Comparison of ENCODE assay signal across 14 cellular contexts in genomic region chr6:87196275-87196842, GRCh38. TPM values are rescaled to one million over a fixed set of nuclear protein-coding genes. Genes with fewer than 3 reads are reported as not detected.
A peak's percentile ranks its signal among the peaks of the same experiment; 100 is the strongest.
DNase-seq lines count a peak whose midpoint lies in the region; ATAC-seq and TF ChIP-seq lines count a peak whose summit lies in the region.
"Had no signal": no experiment of that assay in that cellular context is flagged by ENCODE, and none has a peak within 500 bp of the region (broad histone marks: within the 10 kb centered on the region; RNA-seq: fewer than 3 reads in every experiment).

No MANE protein-coding gene starts in this region.

- peaks cover 90% of the 10 kb centered on the region for H3K79me2 ChIP-seq in PC-3 (ENCODE audit: low read length)

- no peaks in the 10 kb centered on the region for H3F3A ChIP-seq in PC-3 (ENCODE audit: low read length, unreplicated experiment)

- BruUV-seq in PC-3 (replicated peaks; lab: Mats Ljungman, UMichigan) = no TSS peak

- no peaks in the 10 kb centered on the region for H3K9me2 ChIP-seq in PC-3 (replicated peaks; ENCODE audit: low read length)

- no peak overlapping the region for H3K4me2 ChIP-seq in PC-3 (ENCODE audit: low read length)

- H3K36me3 Mint-ChIP-seq in activated naive CD4-positive, alpha-beta T cell treated with anti-CD3 and anti-CD28 coated beads, Interleukin-2, amount 50 U/mL, for 24 hours = peaks cover 16% of the 10 kb centered on the region
- peaks cover 6% of the 10 kb centered on the region for H3K36me3 Mint-ChIP-seq in activated naive CD4-positive, alpha-beta T cell treated with anti-CD3 and anti-CD28 coated beads, Interleukin-2, amount 10 ng/mL, durations not matched to agents 7 days and 5 days

- H3K4me1 ChIP-seq in PC-3 (ENCODE audit: insufficient read depth, low read length) = 0 out of 2 replicates have a peak, but pooled peaks cover 4% of the 10 kb centered on the region
- H3K4me1 ChIP-seq: SJSA1, uterus had no signal

- H3K9me3 Mint-ChIP-seq in activated naive CD4-positive, alpha-beta T cell treated with anti-CD3 and anti-CD28 coated beads, Interleukin-2, amount 50 U/mL, for 24 hours = no peaks in the 10 kb centered on the region
- no peaks in the 10 kb centered on the region for H3K9me3 Mint-ChIP-seq in activated naive CD4-positive, alpha-beta T cell treated with anti-CD3 and anti-CD28 coated beads, Interleukin-2, amount 10 ng/mL, durations not matched to agents 7 days and 5 days
- no peaks in the 10 kb centered on the region for H3K9me3 Mint-ChIP-seq in stimulated activated naive CD8-positive, alpha-beta T cell treated with anti-CD3 and anti-CD28 coated beads, Interleukin-15, amount 100 ng/mL, for 72 hours
- H3K9me3 Mint-ChIP-seq: stimulated activated memory B cell treated with anti-CD40 and anti-IgM and Interleukin-4, amounts not matched to agents 10 μg/mL and 1 μg/mL and 100 μg/mL, for 72 hours had no signal

- H3K27me3 ChIP-seq in PC-3 (ENCODE audit: low read length) (no peaks in the 10 kb centered on the region), brain microvascular endothelial cell (replicated peaks) (no peaks in the 10 kb centered on the region)
- H3K27me3 ChIP-seq: ovary, SJSA1, uterus had no signal

- no peak overlapping the region for H3K4me3 ChIP-seq in PC-3 (ENCODE audit: low read length)
- H3K4me3 ChIP-seq in brain microvascular endothelial cell (ENCODE audit: low read depth, low read length) = no peak overlapping the region
- H3K4me3 ChIP-seq in lower leg skin (ENCODE audit: low read depth, poor library complexity, severe bottlenecking) = no peak overlapping the region
- H3K4me3 ChIP-seq: ovary, SJSA1, uterus had no signal

- CTCF ChIA-PET in activated naive CD4-positive, alpha-beta T cell treated with anti-CD3 and anti-CD28 coated beads, Interleukin-2, amount 10 ng/mL, durations not matched to agents 7 days and 5 days (lab: Charles Lee) = no interaction called here
- CTCF ChIA-PET in PC-3 (lab: Charles Lee) (no interaction called here), HEK293T (lab: Yijun Ruan, JAX) (interaction anchor here (0.7 kb wide), 1 partner anchor 518 kb away, joined by 5 read pairs; no protein-coding TSS in a partner anchor)

- no peaks in the 10 kb centered on the region for H3K27me3 Mint-ChIP-seq in activated naive CD4-positive, alpha-beta T cell treated with anti-CD3 and anti-CD28 coated beads, Interleukin-2, amount 50 U/mL, for 24 hours
- H3K27me3 Mint-ChIP-seq in activated naive CD4-positive, alpha-beta T cell treated with anti-CD3 and anti-CD28 coated beads, Interleukin-2, amount 10 ng/mL, durations not matched to agents 7 days and 5 days = no peaks in the 10 kb centered on the region
- H3K27me3 Mint-ChIP-seq in stimulated activated naive CD8-positive, alpha-beta T cell treated with anti-CD3 and anti-CD28 coated beads, Interleukin-15, amount 100 ng/mL, for 72 hours = no peaks in the 10 kb centered on the region
- H3K27me3 Mint-ChIP-seq: stimulated activated memory B cell treated with anti-CD40 and anti-IgM and Interleukin-4, amounts not matched to agents 10 μg/mL and 1 μg/mL and 100 μg/mL, for 72 hours had no signal

- no peaks in the 10 kb centered on the region for H3K36me3 ChIP-seq in PC-3 (ENCODE audit: low read depth, low read length)
- no peaks in the 10 kb centered on the region for H3K36me3 ChIP-seq in brain microvascular endothelial cell (replicated peaks)
- H3K36me3 ChIP-seq: ovary, SJSA1, uterus had no signal

- 0 out of 2 replicates have a peak overlapping the region, but pooled peaks have one; percentile 5 for H3K27ac ChIP-seq in PC-3 (ENCODE audit: low read length)
- no peak overlapping the region for H3K27ac ChIP-seq in brain microvascular endothelial cell
- H3K27ac ChIP-seq: ovary, SJSA1, uterus had no signal

- no peak overlapping the region for H2AFZ ChIP-seq in PC-3 (ENCODE audit: low read length)

- POLR2A ChIA-PET in PC-3 (lab: Charles Lee; ENCODE audit: unreplicated experiment) = no interaction called here
- POLR2A ChIA-PET in HEK293T (lab: Yijun Ruan, JAX) = no interaction called here

- no peak for TF ChIP-seq POLR2A in lower leg skin (IDR thresholded peaks at IDR 0.05)

- no peak overlapping the region for H3K9ac ChIP-seq in PC-3 (ENCODE audit: low read length)

- peak; percentile 63 for ATAC-seq in PC-3
- ATAC-seq in stimulated activated naive CD8-positive, alpha-beta T cell treated with anti-CD3 and anti-CD28 coated beads, Interleukin-15, amount 100 ng/mL, for 72 hours = peak; percentile 67
- ATAC-seq: stimulated activated memory B cell treated with anti-CD40 and anti-IgM and Interleukin-4, amounts not matched to agents 10 μg/mL and 1 μg/mL and 100 μg/mL, for 72 hours had no signal

- peak overlapping the region; percentile 82 for H3K27ac Mint-ChIP-seq in activated naive CD4-positive, alpha-beta T cell treated with anti-CD3 and anti-CD28 coated beads, Interleukin-2, amount 50 U/mL, for 24 hours
- no peak overlapping the region for H3K27ac Mint-ChIP-seq in activated naive CD4-positive, alpha-beta T cell treated with anti-CD3 and anti-CD28 coated beads, Interleukin-2, amount 10 ng/mL, durations not matched to agents 7 days and 5 days
- H3K27ac Mint-ChIP-seq in stimulated activated naive CD8-positive, alpha-beta T cell treated with anti-CD3 and anti-CD28 coated beads, Interleukin-15, amount 100 ng/mL, for 72 hours = no peak overlapping the region
- H3K27ac Mint-ChIP-seq: stimulated activated memory B cell treated with anti-CD40 and anti-IgM and Interleukin-4, amounts not matched to agents 10 μg/mL and 1 μg/mL and 100 μg/mL, for 72 hours had no signal

- no peaks in the 10 kb centered on the region for H3K9me3 ChIP-seq in PC-3 (ENCODE audit: low read length)
- H3K9me3 ChIP-seq: ovary, SJSA1, uterus had no signal

- DNase-seq in activated naive CD4-positive, alpha-beta T cell treated with anti-CD3 and anti-CD28 coated beads, Interleukin-2, amount 10 ng/mL, durations not matched to agents 7 days and 5 days = no peak
- peak; percentile 27 for DNase-seq in PC-3
- peak; percentile 7 for DNase-seq in brain microvascular endothelial cell
- no peak for DNase-seq in stimulated activated naive CD8-positive, alpha-beta T cell treated with anti-CD3 and anti-CD28 coated beads, Interleukin-15, amount 100 ng/mL, for 72 hours
- no peak for DNase-seq in lower leg skin (ENCODE audit: low spot score in 2 of 2)
- no peak for DNase-seq in HEK293T (ENCODE audit: extremely low spot score)
- DNase-seq in C1 segment of cervical spinal cord (lab: John Stamatoyannopoulos, UW) = no peak
- DNase-seq: effector CD8-positive, alpha-beta T cell; NCI-H187; ovary; uterus had no signal

- in situ Hi-C loops in brain microvascular endothelial cell (cut with HindIII; ENCODE audit: low pct_ligation_motif_present, low sequenced_read_pairs) = no loop called here

- intact Hi-C loops in PC-3 (cut with micrococcal nuclease) (no loop called here), lower leg skin (cut with DNase I; ENCODE audit: low total_unique reads) (no loop called here)

- WGBS in lower leg skin, 2 donors = 98 to 100% methylated on average over 1 of the region's 1 CpG

- TF ChIP-seq CTCF in PC-3 (conservative IDR thresholded peaks at IDR 0.05; ENCODE audit: low read depth, low read length) = no peak
- TF ChIP-seq CTCF in brain microvascular endothelial cell (IDR thresholded peaks at IDR 0.05; ENCODE audit: low read depth, low read length, missing control alignments) = no peak
- TF ChIP-seq CTCF in lower leg skin (IDR thresholded peaks at IDR 0.05) = no peak

- H4K20me1 ChIP-seq in PC-3 (ENCODE audit: low read length) = peaks cover 9% of the 10 kb centered on the region

- peaks cover 77% of the 10 kb centered on the region for H3K4me1 Mint-ChIP-seq in activated naive CD4-positive, alpha-beta T cell treated with anti-CD3 and anti-CD28 coated beads, Interleukin-2, amount 50 U/mL, for 24 hours
- H3K4me1 Mint-ChIP-seq in activated naive CD4-positive, alpha-beta T cell treated with anti-CD3 and anti-CD28 coated beads, Interleukin-2, amount 10 ng/mL, durations not matched to agents 7 days and 5 days = peaks cover 26% of the 10 kb centered on the region
- H3K4me1 Mint-ChIP-seq in stimulated activated naive CD8-positive, alpha-beta T cell treated with anti-CD3 and anti-CD28 coated beads, Interleukin-15, amount 100 ng/mL, for 72 hours = peaks cover 86% of the 10 kb centered on the region

- peak overlapping the region; percentile 12 for H3K4me3 Mint-ChIP-seq in activated naive CD4-positive, alpha-beta T cell treated with anti-CD3 and anti-CD28 coated beads, Interleukin-2, amount 50 U/mL, for 24 hours
- H3K4me3 Mint-ChIP-seq in activated naive CD4-positive, alpha-beta T cell treated with anti-CD3 and anti-CD28 coated beads, Interleukin-2, amount 10 ng/mL, durations not matched to agents 7 days and 5 days = no peak overlapping the region
- peak overlapping the region; percentile 23 to 25 for H3K4me3 Mint-ChIP-seq in stimulated activated naive CD8-positive, alpha-beta T cell treated with anti-CD3 and anti-CD28 coated beads, Interleukin-15, amount 100 ng/mL, for 72 hours
- H3K4me3 Mint-ChIP-seq: stimulated activated memory B cell treated with anti-CD40 and anti-IgM and Interleukin-4, amounts not matched to agents 10 μg/mL and 1 μg/mL and 100 μg/mL, for 72 hours had no signal

TF ChIP-seq in HEK293T, 16 proteins besides CTCF, POLR2A, EP300 and RAD21 (continues in another document):
- no peak for TF ChIP-seq ELF4 (IDR thresholded peaks at IDR 0.05)
- TF ChIP-seq TARDBP (IDR thresholded peaks at IDR 0.05) = no peak
- no peak for TF ChIP-seq ZNF384 (IDR thresholded peaks at IDR 0.05)
- TF ChIP-seq FOXM1 (IDR thresholded peaks at IDR 0.05; ENCODE audit: borderline replicate concordance) = no peak
- no peak for TF ChIP-seq CTBP1 (IDR thresholded peaks at IDR 0.05; ENCODE audit: borderline replicate concordance)
- no peak for TF ChIP-seq PKNOX1 (IDR thresholded peaks at IDR 0.05)
- no peak for TF ChIP-seq BHLHE40 (IDR thresholded peaks at IDR 0.05; ENCODE audit: borderline replicate concordance)
- TF ChIP-seq ARNT (IDR thresholded peaks at IDR 0.05) = no peak
- no peak for TF ChIP-seq SUZ12 (IDR thresholded peaks at IDR 0.05)
- no peak for TF ChIP-seq L3MBTL2 (conservative IDR thresholded peaks at IDR 0.05)
- no peak for TF ChIP-seq LEF1 (IDR thresholded peaks at IDR 0.05; ENCODE audit: borderline replicate concordance)
- TF ChIP-seq FOXA1 (IDR thresholded peaks at IDR 0.05) = no peak
- TF ChIP-seq NFRKB (IDR thresholded peaks at IDR 0.05) = no peak
- no peak for TF ChIP-seq FOXK2 (IDR thresholded peaks at IDR 0.05)
- no peak for TF ChIP-seq HDGF (IDR thresholded peaks at IDR 0.05; ENCODE audit: borderline replicate concordance)

RNA-seq across cellular contexts. Expression of gene ZNF292, which starts 41.0 kb away (rescaled TPM):
- total RNA-seq in PC-3 (2014; rRNA removed) (8.9 and 16.9 TPM in 2 replicates), lower leg skin (10 to 100 TPM; 28.5 to 46.8 (median 36.9) TPM)

Comparison
In these comparisons a context has a peak if more than half of its experiments do, and no peak if none do; other contexts are left out.
1. DNase-seq: peak in PC-3 (single experiment) and brain microvascular endothelial cell (single experiment); none in activated naive CD4-positive, alpha-beta T cell treated with anti-CD3 and anti-CD28 coated beads, Interleukin-2, amount 10 ng/mL, durations not matched to agents 7 days and 5 days (single experiment), stimulated activated naive CD8-positive, alpha-beta T cell treated with anti-CD3 and anti-CD28 coated beads, Interleukin-15, amount 100 ng/mL, for 72 hours (0 of 2), lower leg skin (0 of 2), HEK293T (single experiment) and C1 segment of cervical spinal cord (0 of 14).